23 cellular contexts compared by ENCODE assay signal in the genomic region with DNA sequence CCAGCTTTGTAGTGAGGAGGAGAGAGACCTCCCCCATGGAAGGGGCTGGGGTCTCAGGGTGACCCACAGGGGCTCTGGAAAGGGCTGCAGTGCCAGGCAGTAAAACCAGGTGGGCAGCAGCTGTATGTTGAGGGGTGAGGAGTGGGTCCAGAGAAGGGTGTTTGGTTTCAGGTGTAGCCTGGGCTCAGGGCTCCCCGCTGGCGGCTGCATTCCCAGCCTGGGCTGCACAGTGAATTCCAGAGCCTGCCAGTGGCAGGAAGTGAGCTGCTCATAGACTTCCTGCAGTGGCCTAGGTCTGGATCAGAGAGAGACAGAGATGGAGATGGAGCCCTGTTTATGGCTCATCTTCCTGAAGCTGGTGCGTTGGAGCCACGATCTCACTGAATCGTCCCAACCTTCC.
DNase-seq lines count a peak whose midpoint lies in the region; ATAC-seq and TF ChIP-seq lines count a peak whose summit lies in the region.
"Had no signal": no experiment of that assay in that cellular context is flagged by ENCODE, and none has a peak within 500 bp of the region (broad histone marks: within the 10 kb centered on the region; RNA-seq: fewer than 3 reads in every experiment).

No MANE protein-coding gene starts in this region.

- H3K4me1 ChIP-seq in osteoblast (ENCODE audit: insufficient read depth, low read length) (peaks cover 8% of the 10 kb centered on the region), mucosa of descending colon (ENCODE audit: low read depth) (no peaks in the 10 kb centered on the region)
- H3K4me1 ChIP-seq: sigmoid colon, uterus had no signal

- no peak overlapping the region for H3K27ac ChIP-seq in osteoblast (ENCODE audit: low read depth, low read length)
- H3K27ac ChIP-seq: sigmoid colon, uterus had no signal

- no peak overlapping the region for H3K4me2 ChIP-seq in osteoblast (ENCODE audit: insufficient read depth, low read length)

- H3K9me3 ChIP-seq in osteoblast (ENCODE audit: low read depth, low read length): no peaks in the 10 kb centered on the region
- H3K9me3 ChIP-seq in mucosa of descending colon: no peaks in the 10 kb centered on the region
- H3K9me3 ChIP-seq: sigmoid colon, uterus had no signal

- intact Hi-C loops in mucosa of descending colon (cut with DNase I, micrococcal nuclease): no loop called here

- ATAC-seq in GM21423 (IDR thresholded peaks at IDR 0.05; ENCODE audit: unreplicated experiment): no peak
- ATAC-seq in mucosa of descending colon: no peak
- no peak for ATAC-seq in HG02973 (IDR thresholded peaks at IDR 0.05; ENCODE audit: unreplicated experiment)
- ATAC-seq: K562, left colon, SK-N-SH treated with all-trans-retinoic acid at 6 μM for 48 hours had no signal

- H3K79me2 ChIP-seq in osteoblast (ENCODE audit: insufficient read depth, low read length): no peaks in the 10 kb centered on the region

- no peaks in the 10 kb centered on the region for H3K27me3 ChIP-seq in osteoblast (ENCODE audit: insufficient read depth, low read length)
- H3K27me3 ChIP-seq: uterus had no signal

- H2AFZ ChIP-seq in osteoblast (ENCODE audit: low read length): peak overlapping the region; percentile 51

- H3K4me3 ChIP-seq in osteoblast (ENCODE audit: insufficient read depth, low read length): no peak overlapping the region
- no peak overlapping the region for H3K4me3 ChIP-seq in mucosa of descending colon
- H3K4me3 ChIP-seq: K562, sigmoid colon, uterus had no signal

- no peak for TF ChIP-seq CTCF in osteoblast (IDR thresholded peaks at IDR 0.05; ENCODE audit: extremely low read depth, low read depth, low read length)
- no peak for TF ChIP-seq CTCF in mucosa of descending colon (IDR thresholded peaks at IDR 0.05)

- DNase-seq in ELF-1 (ENCODE audit: low read depth, low spot score) (peak; percentile 5), RPMI7951 (ENCODE audit: low read depth) (peak; percentile 40), glomerular visceral epithelial cell (ENCODE audit: extremely low spot score) (peak; percentile 29), osteoblast (ENCODE audit: insufficient read length, low spot score, missing footprints) (no peak), D341Med (ENCODE audit: low spot score) (no peak), mucosa of descending colon (no peak)
- DNase-seq: activated CD4-positive, alpha-beta T cell treated with anti-CD3 and anti-CD28 coated beads, Interleukin-2, amount 50 U/mL, for 4 hours; activated gamma-delta T cell; activated naive CD8-positive, alpha-beta T cell treated with anti-CD3 and anti-CD28 coated beads, Interleukin-2, amount 50 U/mL, for 24 hours; activated T-cell treated with anti-CD3 and anti-CD28 coated beads for 4 hours; CD4-positive, alpha-beta memory T cell; glutamatergic neuron; left colon; midbrain; NCI-H146; NCI-H2171; NCI-H526; sigmoid colon; uterus had no signal

- H3K36me3 ChIP-seq in osteoblast (ENCODE audit: insufficient read depth, low read length): no peaks in the 10 kb centered on the region
- no peaks in the 10 kb centered on the region for H3K36me3 ChIP-seq in mucosa of descending colon (ENCODE audit: low read depth)
- H3K36me3 ChIP-seq: sigmoid colon, uterus had no signal

- H4K20me1 ChIP-seq in osteoblast (ENCODE audit: insufficient read depth, low read length): no peaks in the 10 kb centered on the region

Comparison
In these comparisons a context has a peak if more than half of its experiments do, and no peak if none do; other contexts are left out.
1. DNase-seq: peak in ELF-1 (single experiment), RPMI7951 (single experiment) and glomerular visceral epithelial cell (single experiment); none in osteoblast (single experiment), D341Med (single experiment) and mucosa of descending colon (0 of 3).